Comparison of ENCODE assay signal across 1 cellular context in the genomic region with DNA sequence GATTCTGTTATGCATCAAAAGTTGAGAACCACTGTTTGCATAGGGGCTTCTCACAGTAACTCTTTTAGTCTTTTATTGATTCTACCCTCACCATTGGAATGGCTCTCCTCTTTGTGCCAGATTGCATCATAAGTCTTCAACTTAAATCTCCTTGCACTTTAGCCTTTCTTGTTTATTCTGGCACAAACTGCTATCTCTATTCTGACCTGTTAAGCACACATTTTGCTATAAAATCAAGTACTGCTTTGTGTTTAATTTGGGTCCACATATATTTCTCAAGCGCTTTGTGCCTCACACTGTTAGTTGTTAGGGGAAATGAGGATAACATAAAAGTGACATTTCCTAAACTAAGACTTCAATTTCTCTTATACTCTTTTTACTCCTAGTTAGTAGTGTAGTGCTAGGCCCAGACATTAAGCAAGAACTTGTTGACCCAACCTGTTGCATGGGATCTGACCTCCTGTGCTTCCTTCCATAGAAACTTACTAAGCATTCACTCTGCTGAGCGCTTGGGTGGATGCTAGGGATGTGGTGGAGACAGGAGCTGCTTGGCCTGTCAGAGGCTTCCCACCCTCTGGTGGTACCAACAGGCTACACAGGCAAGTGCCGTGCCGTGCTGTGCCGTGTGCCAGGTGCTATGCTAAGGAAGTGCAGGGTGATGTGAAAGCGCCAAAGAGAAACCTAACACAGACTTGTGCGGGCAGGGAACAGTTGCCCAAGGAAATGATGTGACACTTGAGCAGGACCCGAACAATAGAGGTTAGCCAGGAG.
TF ChIP-seq lines count a peak whose summit lies in the region.

No MANE protein-coding gene starts in this region.

TF ChIP-seq in HEK293, 187 proteins besides CTCF, POLR2A, EP300 and RAD21 (continued from another document):
- no peak for TF ChIP-seq ZNF518A (tag by site-specific recombination; conservative IDR thresholded peaks at IDR 0.05; ENCODE audit: low read depth)
- no peak for TF ChIP-seq ZNF280D (tag by site-specific recombination; IDR thresholded peaks at IDR 0.05)
- no peak for TF ChIP-seq ZBTB26 (tag by site-specific recombination; optimal IDR thresholded peaks at IDR 0.05)
- TF ChIP-seq ZNF707 (tag by site-specific recombination; IDR thresholded peaks at IDR 0.05): no peak
- TF ChIP-seq INSM2 (tag by site-specific recombination; IDR thresholded peaks at IDR 0.05): no peak
- TF ChIP-seq ZSCAN5A (tag by site-specific recombination; IDR thresholded peaks at IDR 0.05): no peak
- no peak for TF ChIP-seq ZNF623 (tag by site-specific recombination; IDR thresholded peaks at IDR 0.05)
- peak; percentile 58; the same call in 1 of the 2 replicates for TF ChIP-seq SCRT1 (tag by site-specific recombination; IDR thresholded peaks at IDR 0.05; ENCODE audit: borderline replicate concordance)
- TF ChIP-seq ZNF302 (tag by site-specific recombination; IDR thresholded peaks at IDR 0.05; ENCODE audit: low read depth): no peak
